Comparison of ENCODE assay signal across 9 cellular contexts in genomic region chr1:220691039-220691684, GRCh38. TPM values are rescaled to one million over a fixed set of nuclear protein-coding genes. Genes with fewer than 3 reads are reported as not detected.
DNase-seq lines count a peak whose midpoint lies in the region; ATAC-seq and TF ChIP-seq lines count a peak whose summit lies in the region.
"Had no signal": no experiment of that assay in that cellular context is flagged by ENCODE, and none has a peak within 500 bp of the region (broad histone marks: within the 10 kb centered on the region; RNA-seq: fewer than 3 reads in every experiment).

No MANE protein-coding gene starts in this region.

- H3K4me3 ChIP-seq in cardiac muscle cell, result peak overlapping the region; percentile 46
- peak overlapping the region; percentile 94 for H3K4me3 ChIP-seq in colonic mucosa
- peak overlapping the region; percentile 59 for H3K4me3 ChIP-seq in mesodermal cell (ENCODE audit: extremely low read depth, insufficient read depth, low read length, poor library complexity, severe bottlenecking)
- peak overlapping the region; percentile 54 for H3K4me3 ChIP-seq in urinary bladder (ENCODE audit: low read depth, low read length)

- H3K9me3 ChIP-seq in cardiac muscle cell (ENCODE audit: low read depth) (no peaks in the 10 kb centered on the region), colonic mucosa (no peaks in the 10 kb centered on the region), mesodermal cell (ENCODE audit: control insufficient read depth, low read length) (no peaks in the 10 kb centered on the region)

- peak overlapping the region; percentile 84 to 93 for H3K9ac ChIP-seq in colonic mucosa (ENCODE audit: low read depth in 2 of 2, low read length in 2 of 2)

- H3K36me3 ChIP-seq in cardiac muscle cell (no peaks in the 10 kb centered on the region), colonic mucosa (no peaks in the 10 kb centered on the region), mesodermal cell (ENCODE audit: control insufficient read depth, insufficient read depth, low read length) (no peaks in the 10 kb centered on the region), urinary bladder (ENCODE audit: insufficient read depth) (no peaks in the 10 kb centered on the region)

- H3K27ac ChIP-seq in cardiac muscle cell (no peak overlapping the region), colonic mucosa (peak overlapping the region; percentile 47), mesodermal cell (ENCODE audit: low read depth, low read length, severe bottlenecking) (no peak overlapping the region), urinary bladder (ENCODE audit: low read depth) (no peak overlapping the region)

- ATAC-seq in esophagus mucosa, result no peak
- no peak for ATAC-seq in HG02938 (IDR thresholded peaks at IDR 0.05; ENCODE audit: unreplicated experiment)

- intact Hi-C loops in cardiac septum (cut with DNase I) (loop anchor here (2.0 kb wide), 2 partner anchors 42 to 86 kb away; no protein-coding TSS in a partner anchor), colonic mucosa (cut with DNase I) (no loop called here)

- DNase-seq in cardiac muscle cell (ENCODE audit: low read depth in 1 of 2, low spot score in 1 of 2) (no peak), cardiac septum (ENCODE audit: low spot score) (no peak), colonic mucosa (peak; percentile 34)
- DNase-seq in stimulated activated CD4-positive, alpha-beta T cell treated with anti-CD3 and anti-CD28 coated beads, Interleukin-15, amount 100 ng/mL, for 24 hours, result no peak

- TF ChIP-seq CTCF in cardiac muscle cell (IDR thresholded peaks at IDR 0.05; ENCODE audit: low read depth, low read length) (no peak), colonic mucosa (IDR thresholded peaks at IDR 0.05) (no peak)

- 75 to 76% methylated on average over 15 to 16 of the region's 16 CpGs for WGBS in mesodermal cell (ENCODE audit: insufficient coverage in 2 of 2), 2 experiments
- 56% methylated on average over 16 of the region's 16 CpGs for WGBS in urinary bladder

- H3K27me3 ChIP-seq in cardiac muscle cell (peaks cover 45% of the 10 kb centered on the region), colonic mucosa (no peaks in the 10 kb centered on the region)

- H3K4me1 ChIP-seq in cardiac muscle cell (ENCODE audit: low read depth), result no peaks in the 10 kb centered on the region
- no peaks in the 10 kb centered on the region for H3K4me1 ChIP-seq in colonic mucosa
- H3K4me1 ChIP-seq in mesodermal cell (ENCODE audit: control insufficient read depth, insufficient read depth, low read length, poor library complexity, severe bottlenecking), result no peaks in the 10 kb centered on the region
- H3K4me1 ChIP-seq in urinary bladder (ENCODE audit: insufficient read depth), result no peaks in the 10 kb centered on the region

RNA-seq across cellular contexts. Expression of gene C1orf115, which starts 1.0 kb away (rescaled TPM):
- 5.3 and 7.5 TPM in 2 replicates for total RNA-seq in cardiac muscle cell
- 5.3 and 9.7 TPM in 2 replicates for polyA plus RNA-seq in cardiac muscle cell
- total RNA-seq in cardiac septum, result 5.5 TPM
- 10 to 100 TPM; 29.4 to 80.6 TPM for total RNA-seq in colonic mucosa
- 2.1 TPM for polyA plus RNA-seq in mesodermal cell (2013, experiment 1 of 2)
- 1.1 TPM for polyA plus RNA-seq in mesodermal cell (2013, experiment 2 of 2)
- 10.0 TPM for total RNA-seq in urinary bladder
- 9.5 TPM for polyA plus RNA-seq in urinary bladder
- 2.5 TPM for total RNA-seq in esophagus mucosa
- total RNA-seq: H4 had no signal

RNA-seq across cellular contexts. Expression of gene MTARC2, which starts 57.0 kb away (rescaled TPM):
- total RNA-seq in cardiac muscle cell (36.4 and 38.1 TPM in 2 replicates), cardiac septum (22.1 TPM), colonic mucosa (10 to 100 TPM; 28.1 to 32.3 TPM), urinary bladder (31.0 TPM), esophagus mucosa (3.0 TPM)
- polyA plus RNA-seq in cardiac muscle cell (54.5 and 58.2 TPM in 2 replicates), urinary bladder (18.2 TPM)
- 2.7 TPM for polyA plus RNA-seq in mesodermal cell (2013, experiment 1 of 2)
- polyA plus RNA-seq in mesodermal cell (2013, experiment 2 of 2), result 2.0 TPM
